ENCODE assay signal across 1 cellular context in genomic region chr20:32820000-32820697, GRCh38.
TF ChIP-seq lines count a peak whose summit lies in the region.

No MANE protein-coding gene starts in this region.

TF ChIP-seq in HepG2, 621 proteins besides CTCF, POLR2A, EP300 and RAD21 (continued from another document and continues in another):
- TF ChIP-seq ZGPAT (CRISPR knock-in tag; IDR thresholded peaks at IDR 0.05) = peak; percentile 58
- 0 out of 2 replicates have a peak, but pooled peaks have one; percentile 9 for TF ChIP-seq ATF3 (CRISPR knock-in tag; IDR thresholded peaks at IDR 0.05)
- TF ChIP-seq ZFAT (CRISPR knock-in tag; conservative IDR thresholded peaks at IDR 0.05) = no peak
- no peak for TF ChIP-seq BRCA1 (CRISPR knock-in tag; IDR thresholded peaks at IDR 0.05)
- no peak for TF ChIP-seq AHDC1 (CRISPR knock-in tag; IDR thresholded peaks at IDR 0.05; ENCODE audit: borderline replicate concordance)
- TF ChIP-seq ZNF709 (CRISPR knock-in tag; IDR thresholded peaks at IDR 0.05) = peak; percentile 87
- TF ChIP-seq ZNF280B (CRISPR knock-in tag; IDR thresholded peaks at IDR 0.05; ENCODE audit: borderline replicate concordance) = peak; percentile 95
- no peak for TF ChIP-seq ZNF326 (CRISPR knock-in tag; IDR thresholded peaks at IDR 0.05; ENCODE audit: borderline replicate concordance)
- TF ChIP-seq YY1 (IDR thresholded peaks at IDR 0.05; ENCODE audit: insufficient read depth, insufficient replicate concordance, low read depth, low read length) = peak; percentile 62
- TF ChIP-seq LRRFIP1 (CRISPR knock-in tag; conservative IDR thresholded peaks at IDR 0.05) = no peak; the same call in 1 of the 2 replicates
- no peak for TF ChIP-seq TAF15 (IDR thresholded peaks at IDR 0.05; ENCODE audit: low read depth, low read length, poor library complexity, severe bottlenecking)
- peak; percentile 57; the same call in 1 of the 2 replicates for TF ChIP-seq DR1 (CRISPR knock-in tag; IDR thresholded peaks at IDR 0.05)
- no peak for TF ChIP-seq HNF1A (IDR thresholded peaks at IDR 0.05; ENCODE audit: low read depth)
- TF ChIP-seq HNF1A (CRISPR knock-in tag; IDR thresholded peaks at IDR 0.05; ENCODE audit: borderline replicate concordance) = peak; percentile 72; the same call in 1 of the 2 replicates
- no peak for TF ChIP-seq TCF12 (IDR thresholded peaks at IDR 0.05)
- peak; percentile 85 for TF ChIP-seq TCF12 (CRISPR knock-in tag; IDR thresholded peaks at IDR 0.05)
- TF ChIP-seq FOXP4 (CRISPR knock-in tag; IDR thresholded peaks at IDR 0.05) = peak; percentile 52; the same call in 1 of the 2 replicates
- no peak for TF ChIP-seq NONO (IDR thresholded peaks at IDR 0.05)
- peak; percentile 88 for TF ChIP-seq NONO (CRISPR knock-in tag; conservative IDR thresholded peaks at IDR 0.05)
- no peak; the same call in 1 of the 2 replicates for TF ChIP-seq DNMT3B (CRISPR knock-in tag; conservative IDR thresholded peaks at IDR 0.05)
- 0 out of 2 replicates have a peak, but pooled peaks have one; percentile 67 for TF ChIP-seq THAP8 (CRISPR knock-in tag; IDR thresholded peaks at IDR 0.05; ENCODE audit: borderline replicate concordance)
- no peak for TF ChIP-seq MLXIP (CRISPR knock-in tag; IDR thresholded peaks at IDR 0.05; ENCODE audit: borderline replicate concordance)
- TF ChIP-seq KLF16 (CRISPR knock-in tag; IDR thresholded peaks at IDR 0.05) = peak in 1 of 2 experiments; percentile 73; a peak in 2 of 4 replicates
- no peak for TF ChIP-seq PBX2 (CRISPR knock-in tag; IDR thresholded peaks at IDR 0.05)
- TF ChIP-seq ZFP36L1 (CRISPR knock-in tag; IDR thresholded peaks at IDR 0.05) = peak; percentile 23; the same call in 1 of the 2 replicates
- peak; percentile 44 for TF ChIP-seq CHD2 (IDR thresholded peaks at IDR 0.05; ENCODE audit: low read depth, low read length)
- TF ChIP-seq ZNF7 (CRISPR knock-in tag; IDR thresholded peaks at IDR 0.05) = no peak
- TF ChIP-seq MAFK (conservative IDR thresholded peaks at IDR 0.05 in 1 of 2, IDR thresholded peaks at IDR 0.05 in 1 of 2; ENCODE audit: low read length in 2 of 2) = no peak
- peak; percentile 83 for TF ChIP-seq AKAP8 (CRISPR knock-in tag; IDR thresholded peaks at IDR 0.05)
- TF ChIP-seq ZNF740 (CRISPR knock-in tag; IDR thresholded peaks at IDR 0.05) = peak; percentile 72
